Comparison of ENCODE assay signal across 8 cellular contexts in the genomic region with DNA sequence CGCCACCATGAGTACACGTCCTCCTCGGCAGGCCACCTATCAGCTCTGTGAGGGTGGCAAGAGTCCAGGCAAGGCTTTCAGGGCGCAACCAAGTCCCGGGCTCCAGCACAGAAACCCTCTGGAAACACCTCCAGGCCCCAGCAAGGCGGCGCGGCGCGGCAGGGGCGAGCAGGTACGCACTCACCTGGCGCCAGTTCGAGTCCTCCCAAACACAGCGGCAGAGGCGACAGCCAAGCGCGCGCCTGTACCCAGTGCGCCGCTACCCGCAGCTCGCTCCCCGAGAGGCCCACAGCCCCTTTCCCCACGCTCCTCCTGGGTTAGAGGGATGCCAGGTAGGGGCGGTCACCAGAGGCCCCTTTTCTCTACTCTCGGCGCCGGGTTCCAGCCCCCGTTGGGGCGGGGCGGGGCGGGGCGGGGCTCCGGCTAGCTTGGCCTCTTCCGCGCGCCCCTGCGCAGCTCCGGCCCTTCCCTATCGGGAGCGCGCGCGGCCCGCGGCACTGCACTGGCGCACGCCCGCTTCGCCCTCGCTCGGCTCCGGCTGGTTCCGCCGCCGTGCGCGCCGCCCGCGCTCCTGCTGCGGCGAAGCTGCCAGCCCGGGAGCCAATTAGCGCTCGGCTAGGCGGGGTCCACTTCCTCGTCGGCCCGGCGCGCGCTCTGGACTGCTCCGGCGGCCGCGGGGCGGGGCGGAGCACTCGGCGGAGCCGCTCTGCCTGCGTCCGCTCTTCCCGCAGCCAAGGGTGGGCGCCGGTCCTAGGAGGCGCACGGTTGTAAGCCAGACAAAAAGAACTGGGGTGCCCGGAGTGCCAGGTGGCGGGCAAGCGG. TPM values are rescaled to one million over a fixed set of nuclear protein-coding genes. Genes with fewer than 3 reads are reported as not detected.
DNase-seq lines count a peak whose midpoint lies in the region; ATAC-seq and TF ChIP-seq lines count a peak whose summit lies in the region.

TSS of gene NMRK1 (minus strand) at position 332 of the 822 bp plus-strand sequence. CDS start 5,040 bp downstream, outside the sequence.
TSS of gene OSTF1 (plus strand) at position 691 of the 822 bp plus-strand sequence. CDS start 179 bp downstream, outside the sequence.

- DNase-seq in BJ (ENCODE audit: low read depth) (peak; percentile 76), NCI-H524 treated with DMSO at 0.1 percent for 48 hours (lab: John Stamatoyannopoulos, UW) (peak; percentile 32), choroid plexus epithelial cell (ENCODE audit: low read depth) (peak; percentile 98), kidney tubule cell (ENCODE audit: low spot score) (peak; percentile 97)
- DNase-seq in activated CD4-positive, alpha-beta T cell treated with anti-CD3 and anti-CD28 coated beads for 4 hours, result peak; percentile 89 to 92
- DNase-seq in stimulated activated CD4-positive, alpha-beta T cell treated with anti-CD3 and anti-CD28 coated beads, Interleukin-1b, Interleukin-23, amount 100 ng/mL, for 1 hour (ENCODE audit: low read depth in 2 of 2), result peak; percentile 69 to 78

- CTCF ChIA-PET in BJ (lab: Yijun Ruan, JAX), result interaction anchor here (0.6 to 1.6 kb wide), 8 partner anchors 12 to 319 kb away, joined by 3 to 7 read pairs (median 3); no protein-coding TSS in a partner anchor

- H3K4me3 ChIP-seq in BJ (ENCODE audit: low read depth, low read length), result peak within 1 kb of the TSS; percentile 97
- peak within 1 kb of the TSS; percentile 97 for H3K4me3 ChIP-seq in choroid plexus epithelial cell (ENCODE audit: low read depth, low read length)

- H3K36me3 ChIP-seq in BJ (ENCODE audit: control insufficient read depth, insufficient read depth, low read length), result no peaks in the 10 kb centered on the region

- peak; percentile 93 for ATAC-seq in GM19324 (IDR thresholded peaks at IDR 0.05; ENCODE audit: low FRiP score, unreplicated experiment)
- ATAC-seq in HG03460 (IDR thresholded peaks at IDR 0.05; ENCODE audit: unreplicated experiment), result peak; percentile 80

- POLR2A ChIA-PET in BJ (lab: Charles Lee), result no interaction called here

- TF ChIP-seq CTCF in BJ (IDR thresholded peaks at IDR 0.05; ENCODE audit: insufficient read depth, low read depth, low read length), result 0 out of 2 replicates have a peak, but pooled peaks have one; percentile 1
- TF ChIP-seq CTCF in choroid plexus epithelial cell (conservative IDR thresholded peaks at IDR 0.05; ENCODE audit: low read depth, low read length), result no peak

- H3K27me3 ChIP-seq in BJ (ENCODE audit: control insufficient read depth, insufficient read depth, low read length), result no peaks in the 10 kb centered on the region

RNA-seq across cellular contexts. Expression of gene NMRK1, which starts in this region (rescaled TPM):
- polyA plus RNA-seq in BJ (2011; rRNA removed), result 13.2 and 21.7 TPM in 2 replicates
- polyA minus RNA-seq in BJ (2011; rRNA and poly(A)+ RNA removed), result 1.4 and 3.2 TPM in 2 replicates

RNA-seq across cellular contexts. Expression of gene OSTF1, which starts in this region (rescaled TPM):
- 15.5 and 26.9 TPM in 2 replicates for polyA plus RNA-seq in BJ (2011; rRNA removed)
- 13.6 and 18.1 TPM in 2 replicates for polyA minus RNA-seq in BJ (2011; rRNA and poly(A)+ RNA removed)

Comparison
In these comparisons a context has a peak if more than half of its experiments do, and no peak if none do; other contexts are left out.
1. Peak in every context shown above with its lines: DNase-seq, ATAC-seq and H3K4me3 ChIP-seq.
2. DNase-seq: peak in every context shown above with its lines; median percentile 98 in choroid plexus epithelial cell; 97 in kidney tubule cell; 90 in activated CD4-positive, alpha-beta T cell treated with anti-CD3 and anti-CD28 coated beads for 4 hours; 76 in BJ; 74 in stimulated activated CD4-positive, alpha-beta T cell treated with anti-CD3 and anti-CD28 coated beads, Interleukin-1b, Interleukin-23, amount 100 ng/mL, for 1 hour; 32 in NCI-H524 treated with DMSO at 0.1 percent for 48 hours.